8 cellular contexts compared by ENCODE assay signal in the genomic region with DNA sequence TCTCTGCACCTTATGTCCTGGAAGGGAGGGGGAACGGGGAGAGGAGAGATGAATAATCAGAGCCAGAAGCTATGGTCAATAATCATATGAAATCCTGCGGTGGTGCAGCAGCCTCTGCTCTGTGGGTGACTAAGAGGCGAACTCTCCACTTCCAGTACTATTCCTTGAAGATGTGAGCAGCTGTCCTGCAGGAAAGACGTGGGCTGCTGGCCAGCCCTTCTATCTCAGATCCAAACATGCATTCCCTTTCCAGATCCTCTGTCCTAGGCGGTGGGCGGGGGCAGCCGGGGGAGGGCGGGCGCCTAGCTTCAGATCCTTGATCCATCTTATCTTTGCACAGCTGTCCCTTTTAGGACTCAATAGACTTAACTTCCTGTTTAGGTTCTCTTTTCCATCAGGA. TPM values are rescaled to one million over a fixed set of nuclear protein-coding genes. Genes with fewer than 3 reads are reported as not detected.
DNase-seq lines count a peak whose midpoint lies in the region; ATAC-seq and TF ChIP-seq lines count a peak whose summit lies in the region.

No MANE protein-coding gene starts in this region.

- H3K9me3 Mint-ChIP-seq in nephron = no peaks in the 10 kb centered on the region
- H3K9me3 Mint-ChIP-seq in activated CD8-positive, alpha-beta memory T cell treated with anti-CD3 and anti-CD28 coated beads, Interleukin-2, amount 10 ng/mL, durations not matched to agents 7 days and 5 days (ENCODE audit: low read depth) = no peaks in the 10 kb centered on the region

- DNase-seq in COLO829 (ENCODE audit: low spot score) (peak; percentile 23), NCI-H69 (lab: John Stamatoyannopoulos, UW) (peak; percentile 1), fibroblast of lung (ENCODE audit: low read depth in 2 of 2) (peak; percentile 90 to 95), mesenteric fat pad (ENCODE audit: low spot score) (no peak)
- DNase-seq in stimulated activated CD4-positive, alpha-beta T cell treated with anti-CD3 and anti-CD28 coated beads, Interleukin-2, amount 100 ng/mL, for 24 hours = no peak
- DNase-seq in activated CD8-positive, alpha-beta memory T cell treated with anti-CD3 and anti-CD28 coated beads, Interleukin-2, amount 10 ng/mL, durations not matched to agents 7 days and 5 days = no peak

- no peak overlapping the region for H3K9ac ChIP-seq in fibroblast of lung (ENCODE audit: insufficient read depth, low read length)

- peak overlapping the region; percentile 96 to 98 (median 97) for H3K27ac Mint-ChIP-seq in nephron
- H3K27ac Mint-ChIP-seq in activated CD8-positive, alpha-beta memory T cell treated with anti-CD3 and anti-CD28 coated beads, Interleukin-2, amount 10 ng/mL, durations not matched to agents 7 days and 5 days = no peak overlapping the region

- CTCF ChIA-PET in activated CD8-positive, alpha-beta memory T cell treated with anti-CD3 and anti-CD28 coated beads, Interleukin-2, amount 10 ng/mL, durations not matched to agents 7 days and 5 days (lab: Charles Lee) = interaction anchor here (0.6 kb wide), 1 partner anchor 25 kb away, joined by 4 read pairs; no protein-coding TSS in a partner anchor

- H3K4me3 Mint-ChIP-seq in nephron = peak overlapping the region in 2 of 3 experiments; percentile 12 to 32
- H3K4me3 Mint-ChIP-seq in activated CD8-positive, alpha-beta memory T cell treated with anti-CD3 and anti-CD28 coated beads, Interleukin-2, amount 10 ng/mL, durations not matched to agents 7 days and 5 days = no peak overlapping the region

- H3K27me3 Mint-ChIP-seq in nephron (ENCODE audit: low read depth) = peaks cover 10% of the 10 kb centered on the region
- H3K27me3 Mint-ChIP-seq in activated CD8-positive, alpha-beta memory T cell treated with anti-CD3 and anti-CD28 coated beads, Interleukin-2, amount 10 ng/mL, durations not matched to agents 7 days and 5 days = peaks cover 9% of the 10 kb centered on the region

- no peaks in the 10 kb centered on the region for H3K36me3 Mint-ChIP-seq in nephron (ENCODE audit: low read depth)
- no peaks in the 10 kb centered on the region for H3K36me3 Mint-ChIP-seq in activated CD8-positive, alpha-beta memory T cell treated with anti-CD3 and anti-CD28 coated beads, Interleukin-2, amount 10 ng/mL, durations not matched to agents 7 days and 5 days

- no peak overlapping the region for H3K27ac ChIP-seq in fibroblast of lung (ENCODE audit: insufficient read depth, low read length)

- H2AFZ ChIP-seq in fibroblast of lung (ENCODE audit: low read length) = no peak overlapping the region

- H3K4me1 ChIP-seq in fibroblast of lung (ENCODE audit: control insufficient read depth, extremely low read depth, insufficient read depth, low read length) = no peaks in the 10 kb centered on the region

- H3K79me2 ChIP-seq in fibroblast of lung (ENCODE audit: control insufficient read depth, insufficient read depth, low read length) = no peaks in the 10 kb centered on the region

- H3K27me3 ChIP-seq in fibroblast of lung (ENCODE audit: control insufficient read depth, insufficient read depth, low read length) = peaks cover 3% of the 10 kb centered on the region

- H3K9me3 ChIP-seq in fibroblast of lung (ENCODE audit: control insufficient read depth, insufficient read depth, low read depth, low read length) = no peaks in the 10 kb centered on the region

- no peaks in the 10 kb centered on the region for H3K36me3 ChIP-seq in fibroblast of lung (ENCODE audit: control insufficient read depth, insufficient read depth, low read length)

- TF ChIP-seq CTCF in fibroblast of lung (conservative IDR thresholded peaks at IDR 0.05 in 1 of 2, IDR thresholded peaks at IDR 0.05 in 1 of 2; ENCODE audit: low read depth in 1 of 2, low read length in 2 of 2) (no peak), nephron (IDR thresholded peaks at IDR 0.05; ENCODE audit: unreplicated experiment in 3 of 3) (no peak)

- no peak for ATAC-seq in activated CD8-positive, alpha-beta memory T cell treated with anti-CD3 and anti-CD28 coated beads, Interleukin-2, amount 10 ng/mL, durations not matched to agents 7 days and 5 days
- no peak for ATAC-seq in HG03342 (IDR thresholded peaks at IDR 0.05; ENCODE audit: unreplicated experiment)

- peaks cover 49% of the 10 kb centered on the region for H3K4me1 Mint-ChIP-seq in nephron
- H3K4me1 Mint-ChIP-seq in activated CD8-positive, alpha-beta memory T cell treated with anti-CD3 and anti-CD28 coated beads, Interleukin-2, amount 10 ng/mL, durations not matched to agents 7 days and 5 days = no peaks in the 10 kb centered on the region

- H4K20me1 ChIP-seq in fibroblast of lung (ENCODE audit: control insufficient read depth, extremely low read depth, insufficient read depth, low read length) = no peaks in the 10 kb centered on the region

- H3K4me3 ChIP-seq in fibroblast of lung (replicated peaks in 1 of 4; ENCODE audit: control extremely low read depth in 1 of 4, insufficient read depth in 1 of 4, low read depth in 3 of 4, low read length in 4 of 4) = no peak overlapping the region

- H3K4me2 ChIP-seq in fibroblast of lung (ENCODE audit: extremely low read depth, insufficient read depth, low read length) = no peak overlapping the region

RNA-seq across cellular contexts. Expression of a gene that starts 34.5 kb away (rescaled TPM):
- total RNA-seq in fibroblast of lung (not detected in 2 replicates), mesenteric fat pad (not detected)
- not detected in 2 replicates for polyA plus RNA-seq in fibroblast of lung
- not detected in 2 replicates for polyA plus RNA-seq in fibroblast of lung (2012)
- polyA minus RNA-seq in fibroblast of lung (ENCODE audit: low replicate concordance) = not detected in 2 replicates
- 1 to 10 TPM; 1.5 to 1.9 TPM for total RNA-seq in activated CD8-positive, alpha-beta memory T cell treated with anti-CD3 and anti-CD28 coated beads, Interleukin-2, amount 10 ng/mL, durations not matched to agents 7 days and 5 days

Comparison
In these comparisons a context has a peak if more than half of its experiments do, and no peak if none do; other contexts are left out.
1. DNase-seq: peak in COLO829 (single experiment), NCI-H69 (single experiment) and fibroblast of lung (2 of 2); none in stimulated activated CD4-positive, alpha-beta T cell treated with anti-CD3 and anti-CD28 coated beads, Interleukin-2, amount 100 ng/mL, for 24 hours (0 of 2), mesenteric fat pad (single experiment) and activated CD8-positive, alpha-beta memory T cell treated with anti-CD3 and anti-CD28 coated beads, Interleukin-2, amount 10 ng/mL, durations not matched to agents 7 days and 5 days (single experiment).